17 cellular contexts compared by ENCODE assay signal in the genomic region with DNA sequence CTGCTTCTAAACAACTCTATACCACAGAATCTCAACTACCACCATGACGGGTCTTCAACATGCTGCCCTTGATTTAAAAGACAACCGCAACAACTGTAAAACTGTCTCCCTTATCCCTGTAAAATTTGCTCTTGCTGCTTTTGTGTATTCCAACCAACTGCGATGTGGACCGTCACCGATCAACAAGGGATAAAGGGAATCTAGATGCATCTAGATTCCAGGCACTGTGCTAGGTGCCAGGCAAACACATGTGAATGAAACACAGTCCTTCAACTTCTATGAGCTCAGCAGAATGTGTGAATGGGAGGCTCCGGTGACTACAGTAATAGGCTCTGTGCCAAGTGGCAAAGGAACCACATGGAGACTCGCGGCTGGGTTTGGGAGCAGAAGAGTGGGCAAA. TPM values are rescaled to one million over a fixed set of nuclear protein-coding genes. Genes with fewer than 3 reads are reported as not detected.
DNase-seq lines count a peak whose midpoint lies in the region.
"Had no signal": no experiment of that assay in that cellular context is flagged by ENCODE, and none has a peak within 500 bp of the region (broad histone marks: within the 10 kb centered on the region; RNA-seq: fewer than 3 reads in every experiment).

No MANE protein-coding gene starts in this region.

- in situ Hi-C loops in G401 (cut with HindIII; ENCODE audit: low sequenced_read_pairs) = no loop called here

- DNase-seq in G401 (ENCODE audit: low spot score) = peak; percentile 64
- DNase-seq in LHCN-M2 (ENCODE audit: low read depth) = peak; percentile 41
- peak; percentile 61 for DNase-seq in cerebellar cortex (ENCODE audit: low spot score)
- peak; percentile 41 for DNase-seq in mesenteric fat pad (ENCODE audit: low spot score)
- DNase-seq in cortex of kidney (lab: John Stamatoyannopoulos, UW) = no peak
- no peak for DNase-seq in HuH-7 (ENCODE audit: low spot score)
- DNase-seq in NOMO-1 treated with DMSO at 0.1 percent for 48 hours (lab: John Stamatoyannopoulos, UW; ENCODE audit: unreplicated experiment) = no peak
- DNase-seq: activated CD4-positive, alpha-beta T cell treated with anti-CD3 and anti-CD28 coated beads, Interleukin-2, amount 10 ng/mL, durations not matched to agents 24 days and 14 days; activated effector memory CD4-positive, alpha-beta T cell treated with Interleukin-2 at 50 U/mL for 16 hours; effector CD4-positive, alpha-beta T cell; esophagus squamous epithelium; KG1; left ventricle myocardium superior; NCI-H1048; NCI-H2081 treated with DMSO at 0.1 percent for 48 hours; ovary; sigmoid colon had no signal

RNA-seq across cellular contexts. Expression of a gene that starts 3.9 kb away (rescaled TPM):
- not detected in 2 replicates for total RNA-seq in G401 (2014; rRNA removed; shearing (Covaris generic))
- total RNA-seq in LHCN-M2 (2014; rRNA removed) = not detected in 2 replicates
- polyA plus RNA-seq in LHCN-M2 (2012) = not detected
- total RNA-seq in mesenteric fat pad = not detected
- total RNA-seq: activated CD4-positive, alpha-beta T cell treated with anti-CD3 and anti-CD28 coated beads, Interleukin-2, amount 10 ng/mL, durations not matched to agents 24 days and 14 days; esophagus squamous epithelium; left ventricle myocardium superior had no signal

RNA-seq across cellular contexts. Expression of a gene that starts 31.6 kb away (rescaled TPM):
- total RNA-seq in G401 (2014; rRNA removed; shearing (Covaris generic)) = 57.6 and 77.4 TPM in 2 replicates
- total RNA-seq in LHCN-M2 (2014; rRNA removed) = 101 and 113 TPM in 2 replicates
- polyA plus RNA-seq in LHCN-M2 (2012) = 44.0 TPM
- 79.0 TPM for total RNA-seq in mesenteric fat pad

Comparison
In these comparisons a context has a peak if more than half of its experiments do, and no peak if none do; other contexts are left out.
1. DNase-seq: peak in G401 (single experiment), LHCN-M2 (single experiment), cerebellar cortex (single experiment) and mesenteric fat pad (single experiment); none in cortex of kidney (single experiment), HuH-7 (single experiment) and NOMO-1 treated with DMSO at 0.1 percent for 48 hours (single experiment).